ENCODE assay signal across 3 cellular contexts in the genomic region with DNA sequence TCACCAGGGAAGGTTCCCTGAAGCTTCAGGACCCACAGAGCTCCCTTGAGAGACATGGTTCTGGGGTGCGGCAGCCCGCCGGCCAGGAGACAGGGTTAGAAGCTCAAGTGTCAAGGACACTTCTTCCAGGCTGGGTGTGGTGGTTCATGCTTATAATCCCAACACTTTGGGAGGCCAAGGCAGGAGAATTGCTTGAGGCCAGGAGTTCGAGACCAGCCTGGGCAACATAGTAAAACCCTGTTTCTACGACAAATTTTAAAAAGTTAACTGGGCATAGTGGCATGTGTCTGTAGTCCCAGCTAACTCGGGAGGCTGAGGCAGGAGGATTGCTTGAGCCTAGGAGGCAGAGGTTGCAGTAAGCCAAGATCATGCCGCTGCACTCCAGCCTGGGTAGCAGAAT. TPM values are rescaled to one million over a fixed set of nuclear protein-coding genes. Genes with fewer than 3 reads are reported as not detected.
"Had no signal": no experiment of that assay in that cellular context is flagged by ENCODE, and none has a peak within 500 bp of the region (broad histone marks: within the 10 kb centered on the region; RNA-seq: fewer than 3 reads in every experiment).

No MANE protein-coding gene starts in this region.

RNA-seq across cellular contexts. Expression of a gene that starts 30.9 kb away (rescaled TPM):
- total RNA-seq: mononuclear cell had no signal
- polyA plus RNA-seq: immature natural killer cell; naive thymus-derived CD4-positive, alpha-beta T cell had no signal
